Comparison of ENCODE assay signal across 1 cellular context in genomic region chr2:215236131-215236530, GRCh38.
TF ChIP-seq lines count a peak whose summit lies in the region.

No MANE protein-coding gene starts in this region.

TF ChIP-seq in GM23338, 12 proteins besides CTCF, POLR2A, EP300 and RAD21 (continued from another document):
- no peak for TF ChIP-seq ZNF462 (CRISPR knock-in tag; IDR thresholded peaks at IDR 0.05)
- TF ChIP-seq POLR2AphosphoS5 (IDR thresholded peaks at IDR 0.05; ENCODE audit: low read depth) = no peak
- no peak for TF ChIP-seq CREB1 (CRISPR knock-in tag; IDR thresholded peaks at IDR 0.05; ENCODE audit: low read depth)
TF ChIP-seq in GM23338: peak in this region for 0.
